Comparison of ENCODE assay signal across 8 cellular contexts in the genomic region with DNA sequence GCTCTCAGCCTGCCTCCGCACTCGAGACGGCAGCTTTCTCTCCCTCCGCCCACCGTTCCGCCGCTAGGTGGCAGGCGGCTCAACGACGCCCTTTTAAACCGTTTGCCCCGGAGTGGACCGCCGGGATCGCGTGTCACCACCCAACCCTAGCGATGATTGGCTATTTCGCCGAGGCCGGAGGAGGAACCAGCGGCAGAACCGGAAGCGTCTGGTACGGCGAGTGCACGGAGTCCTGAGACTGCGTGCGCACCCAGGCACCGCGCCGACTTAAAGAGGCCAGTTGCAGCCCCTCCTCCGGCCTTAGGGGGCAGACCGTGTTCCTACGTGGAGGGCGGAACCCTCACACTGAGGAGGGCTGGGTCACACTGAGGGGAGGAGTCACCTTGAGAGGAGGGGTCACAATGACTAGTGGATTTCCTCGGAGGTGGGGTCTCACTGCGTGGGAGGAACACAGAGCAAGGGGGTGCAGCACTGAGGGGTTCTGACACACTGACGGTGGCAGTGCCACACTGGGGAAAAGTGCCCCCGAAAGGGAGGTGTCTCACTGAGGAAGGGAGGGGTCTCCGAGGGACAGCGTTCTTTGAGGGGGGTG.
DNase-seq lines count a peak whose midpoint lies in the region; ATAC-seq and TF ChIP-seq lines count a peak whose summit lies in the region.

No MANE protein-coding gene starts in this region.

- no peaks in the 10 kb centered on the region for H3K27me3 ChIP-seq in mucosa of rectum (ENCODE audit: control insufficient read depth in 2 of 2, insufficient read depth in 2 of 2, low read length in 2 of 2)

- H3K4me1 ChIP-seq in mucosa of rectum (ENCODE audit: control insufficient read depth in 2 of 2, insufficient read depth in 2 of 2, low read length in 2 of 2): peaks cover 22 to 24% of the 10 kb centered on the region in 2 donors

- H3K27me3 Mint-ChIP-seq in activated T-cell treated with anti-CD3 and anti-CD28 coated beads, Interleukin-2, amount 50 U/mL, for 24 hours: no peaks in the 10 kb centered on the region

- H3K4me3 Mint-ChIP-seq in activated T-cell treated with anti-CD3 and anti-CD28 coated beads, Interleukin-2, amount 50 U/mL, for 24 hours: peak overlapping the region; percentile 93

- H3K36me3 Mint-ChIP-seq in activated T-cell treated with anti-CD3 and anti-CD28 coated beads, Interleukin-2, amount 50 U/mL, for 24 hours (ENCODE audit: low read depth): peaks cover 32% of the 10 kb centered on the region

- DNase-seq in DMS53 (lab: John Stamatoyannopoulos, UW): peak; percentile 99
- DNase-seq in OCI-M2 (lab: John Stamatoyannopoulos, UW; ENCODE audit: unreplicated experiment): peak; percentile 82
- peak; percentile 99 for DNase-seq in activated T-cell treated with anti-CD3 and anti-CD28 coated beads, Interleukin-2, amount 50 U/mL, for 24 hours
- DNase-seq in erythroblast (lab: John Stamatoyannopoulos, UW): peak; percentile 100
- DNase-seq in stimulated activated CD8-positive, alpha-beta memory T cell treated with anti-CD3 and anti-CD28 coated beads, Interleukin-4, amount 100 ng/mL, for 48 hours: peak; percentile 99

- H3K36me3 ChIP-seq in mucosa of rectum (ENCODE audit: control insufficient read depth in 2 of 2, insufficient read depth in 2 of 2, low read length in 2 of 2): peaks cover 9 to 16% of the 10 kb centered on the region in 2 donors

- peak; percentile 52 for TF ChIP-seq POLR2A in erythroblast (IDR thresholded peaks at IDR 0.05; ENCODE audit: low read length)

- H3K9me3 Mint-ChIP-seq in activated T-cell treated with anti-CD3 and anti-CD28 coated beads, Interleukin-2, amount 50 U/mL, for 24 hours: no peaks in the 10 kb centered on the region

- peak; percentile 86 for ATAC-seq in GM21576 (IDR thresholded peaks at IDR 0.05; ENCODE audit: unreplicated experiment)

- peak overlapping the region; percentile 94 to 97 for H3K4me3 ChIP-seq in mucosa of rectum (ENCODE audit: low read length in 2 of 2)

- H3K9ac ChIP-seq in mucosa of rectum (ENCODE audit: low read depth in 1 of 2, low read length in 2 of 2): peak overlapping the region; percentile 81 to 95

- TF ChIP-seq EP300 in Ishikawa (IDR thresholded peaks at IDR 0.05; ENCODE audit: borderline replicate concordance): 0 out of 2 replicates have a peak, but pooled peaks have one; percentile 23

- peak overlapping the region; percentile 93 to 97 for H3K27ac ChIP-seq in mucosa of rectum (ENCODE audit: low read depth in 2 of 2, low read length in 2 of 2)

- peaks cover 38% of the 10 kb centered on the region for H3K4me1 Mint-ChIP-seq in activated T-cell treated with anti-CD3 and anti-CD28 coated beads, Interleukin-2, amount 50 U/mL, for 24 hours (ENCODE audit: low read depth)

- TF ChIP-seq RAD21 in Ishikawa (IDR thresholded peaks at IDR 0.05; ENCODE audit: low read depth): peak; percentile 66

- peak overlapping the region; percentile 100 for H3K27ac Mint-ChIP-seq in activated T-cell treated with anti-CD3 and anti-CD28 coated beads, Interleukin-2, amount 50 U/mL, for 24 hours

- no peaks in the 10 kb centered on the region for H3K9me3 ChIP-seq in mucosa of rectum (ENCODE audit: control insufficient read depth in 2 of 2, low read length in 2 of 2)

TF ChIP-seq in Ishikawa, 13 proteins besides CTCF, POLR2A, EP300 and RAD21:
- no peak for TF ChIP-seq YY1 (IDR thresholded peaks at IDR 0.05; ENCODE audit: low read depth)
- TF ChIP-seq TCF12 (IDR thresholded peaks at IDR 0.05; ENCODE audit: low read depth): peak; percentile 74
- TF ChIP-seq, protein P1, sequence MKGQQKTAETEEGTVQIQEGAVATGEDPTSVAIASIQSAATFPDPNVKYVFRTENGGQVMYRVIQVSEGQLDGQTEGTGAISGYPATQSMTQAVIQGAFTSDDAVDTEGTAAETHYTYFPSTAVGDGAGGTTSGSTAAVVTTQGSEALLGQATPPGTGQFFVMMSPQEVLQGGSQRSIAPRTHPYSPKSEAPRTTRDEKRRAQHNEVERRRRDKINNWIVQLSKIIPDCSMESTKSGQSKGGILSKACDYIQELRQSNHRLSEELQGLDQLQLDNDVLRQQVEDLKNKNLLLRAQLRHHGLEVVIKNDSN (IDR thresholded peaks at IDR 0.05): peak; percentile 49; the same call in 1 of the 2 replicates
- TF ChIP-seq FOXM1 (IDR thresholded peaks at IDR 0.05; ENCODE audit: borderline replicate concordance, low read depth): peak; percentile 38; the same call in 1 of the 2 replicates
- TF ChIP-seq NFIC (IDR thresholded peaks at IDR 0.05): no peak
- 0 out of 2 replicates have a peak, but pooled peaks have one; percentile 28 for TF ChIP-seq TEAD4 (IDR thresholded peaks at IDR 0.05)
- TF ChIP-seq EGR1 (IDR thresholded peaks at IDR 0.05): peak; percentile 87
- TF ChIP-seq, protein P2, sequence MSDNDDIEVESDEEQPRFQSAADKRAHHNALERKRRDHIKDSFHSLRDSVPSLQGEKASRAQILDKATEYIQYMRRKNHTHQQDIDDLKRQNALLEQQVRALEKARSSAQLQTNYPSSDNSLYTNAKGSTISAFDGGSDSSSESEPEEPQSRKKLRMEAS (IDR thresholded peaks at IDR 0.05): peak; percentile 98
- peak; percentile 99 for TF ChIP-seq ZBTB7A (IDR thresholded peaks at IDR 0.05; ENCODE audit: low read depth)

Comparison
In these comparisons a context has a peak if more than half of its experiments do, and no peak if none do; other contexts are left out.
1. Peak in every context shown above with its lines: DNase-seq, ATAC-seq, H3K4me3 ChIP-seq and H3K27ac ChIP-seq.